In the genomic region with DNA sequence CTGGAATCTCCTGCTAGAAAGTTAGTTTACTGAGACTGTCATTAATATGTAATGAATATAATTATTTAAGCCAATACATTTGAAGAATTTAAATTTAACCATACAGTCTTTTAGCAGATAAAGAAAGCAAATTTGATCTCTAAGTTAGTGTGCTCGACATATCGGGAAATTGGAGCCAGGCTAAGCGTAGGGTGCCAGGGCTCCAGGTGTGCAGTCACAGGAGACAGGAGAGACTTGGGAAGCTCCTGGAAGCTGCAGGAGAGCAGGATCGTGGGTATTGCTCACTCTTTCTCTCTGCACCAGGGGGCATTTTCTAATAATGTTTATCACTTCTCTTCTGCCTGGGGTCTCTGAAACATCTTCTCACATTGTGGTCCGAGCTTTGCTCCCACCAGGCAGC, we compare ENCODE assay signal across 32 cellular contexts.
"Had no signal": no experiment of that assay in that cellular context is flagged by ENCODE, and none has a peak within 500 bp of the region (broad histone marks: within the 10 kb centered on the region; RNA-seq: fewer than 3 reads in every experiment).

No MANE protein-coding gene starts in this region.

- H3K4me3 ChIP-seq: ascending aorta, breast epithelium had no signal

- DNase-seq: activated CD4-positive, alpha-beta memory T cell treated with anti-CD3 and anti-CD28 coated beads, Interleukin-2, amount 10 ng/mL, durations not matched to agents 7 days and 5 days; activated CD4-positive, alpha-beta T cell treated with anti-CD3 and anti-CD28 coated beads for 1 hour; activated CD4-positive, alpha-beta T cell treated with anti-CD3 and anti-CD28 coated beads for 36 hours; activated CD4-positive, alpha-beta T cell treated with anti-CD3 and anti-CD28 coated beads for 48 hours; activated CD4-positive, alpha-beta T cell treated with anti-CD3 and anti-CD28 coated beads, Interleukin-2, amount 10 ng/mL, durations not matched to agents 7 days and 5 days; activated CD4-positive, alpha-beta T cell treated with anti-CD3 and anti-CD28 coated beads, Interleukin-2, amount 50 U/mL, for 48 hours; activated CD4-positive, CD25-positive, alpha-beta regulatory T cell; activated CD8-positive, alpha-beta memory T cell treated with anti-CD3 and anti-CD28 coated beads for 24 hours; activated CD8-positive, alpha-beta memory T cell treated with anti-CD3 and anti-CD28 coated beads, Interleukin-2, amount 10 ng/mL, durations not matched to agents 7 days and 5 days; activated CD8-positive, alpha-beta memory T cell treated with anti-CD3 and anti-CD28 coated beads, Interleukin-2, amount 50 U/mL, for 48 hours; activated CD8-positive, alpha-beta T cell treated with anti-CD3 and anti-CD28 coated beads, Interleukin-2, amount 10 ng/mL, durations not matched to agents 7 days and 5 days; activated effector memory CD4-positive, alpha-beta T cell treated with Interleukin-2 at 50 U/mL for 16 hours; activated gamma-delta T cell; activated naive CD4-positive, alpha-beta T cell treated with anti-CD3 and anti-CD28 coated beads, Interleukin-2, amount 10 ng/mL, durations not matched to agents 7 days and 5 days; activated naive CD4-positive, alpha-beta T cell treated with Interleukin-2 at 50 U/mL for 16 hours; activated naive CD8-positive, alpha-beta T cell treated with anti-CD3 and anti-CD28 coated beads, Interleukin-2, amount 10 ng/mL, durations not matched to agents 7 days and 5 days; activated naive CD8-positive, alpha-beta T cell treated with anti-CD3 and anti-CD28 coated beads, Interleukin-2, amount 50 U/mL, for 24 hours; activated T-cell treated with anti-CD3 and anti-CD28 coated beads, Interleukin-2, amount 50 U/mL, for 24 hours; activated T-cell treated with anti-CD3 and anti-CD28 coated beads, Interleukin-2, amount 50 U/mL, for 48 hours; amygdala; anterior cingulate cortex; brain microvascular endothelial cell; central memory CD4-positive, alpha-beta T cell; T-helper 1 cell; T-helper 2 cell; T-helper 9 cell had no signal

- H3K4me1 ChIP-seq: ascending aorta, breast epithelium had no signal

- FAIRE-seq: TTC549 had no signal

- H3K36me3 ChIP-seq: ascending aorta, brain microvascular endothelial cell, breast epithelium had no signal

- ATAC-seq: activated CD4-positive, alpha-beta T cell treated with anti-CD3 and anti-CD28 coated beads for 36 hours; activated CD4-positive, CD25-positive, alpha-beta regulatory T cell treated with anti-CD3 and anti-CD28 coated beads, Interleukin-2, amount 50 U/mL, for 24 hours; activated CD8-positive, alpha-beta memory T cell treated with anti-CD3 and anti-CD28 coated beads, Interleukin-2, amount 10 ng/mL, durations not matched to agents 7 days and 5 days; activated CD8-positive, alpha-beta T cell treated with anti-CD3 and anti-CD28 coated beads, Interleukin-2, amount 10 ng/mL, durations not matched to agents 7 days and 5 days; activated naive CD8-positive, alpha-beta T cell treated with anti-CD3 and anti-CD28 coated beads, Interleukin-2, amount 50 U/mL, for 24 hours; WTC11 had no signal

- H3K9me3 ChIP-seq: ascending aorta, breast epithelium had no signal

- H3K27ac ChIP-seq: ascending aorta, brain microvascular endothelial cell, breast epithelium, VCaP had no signal

- H3K27me3 ChIP-seq: ascending aorta, brain microvascular endothelial cell, breast epithelium had no signal
